Comparison of ENCODE assay signal across 9 cellular contexts in the genomic region with DNA sequence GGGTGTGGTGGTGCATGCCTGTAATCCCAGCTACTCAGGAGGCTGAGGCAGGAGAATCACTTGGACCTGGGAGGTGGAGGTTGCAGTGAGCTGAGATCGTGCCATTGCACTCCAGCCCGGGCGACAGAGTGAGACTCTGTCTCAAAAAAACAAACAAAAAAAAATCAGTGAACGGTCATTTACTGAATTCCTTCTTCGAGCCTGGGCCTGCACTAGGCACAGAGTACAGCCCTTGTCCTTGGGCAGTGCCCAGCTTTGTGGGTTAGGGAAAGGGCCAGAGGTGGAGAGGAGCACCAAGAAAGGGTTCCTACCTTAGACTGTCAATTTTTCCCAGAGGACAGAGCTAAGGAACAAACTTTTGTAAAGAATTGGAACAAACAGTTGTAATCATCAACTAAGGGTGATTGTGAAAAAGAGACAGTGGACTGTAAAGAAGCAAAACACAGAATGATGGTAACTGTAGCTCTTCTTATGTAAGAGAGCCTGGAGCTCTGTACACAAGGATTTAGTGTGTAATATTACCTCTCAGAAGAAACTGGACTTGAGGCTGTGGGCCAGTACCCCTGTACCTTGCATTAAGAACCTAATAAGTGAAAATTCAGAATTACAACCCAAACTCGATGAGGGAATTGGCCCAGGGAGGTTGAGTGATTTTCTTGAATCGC.
"Had no signal": no experiment of that assay in that cellular context is flagged by ENCODE, and none has a peak within 500 bp of the region (broad histone marks: within the 10 kb centered on the region; RNA-seq: fewer than 3 reads in every experiment).

No MANE protein-coding gene starts in this region.

- ATAC-seq: HCT116, K562 had no signal

- H3K27ac Mint-ChIP-seq: HFFc6 had no signal

- H3K27ac ChIP-seq: GM23248, HL-60 had no signal

- H2AFZ ChIP-seq: GM23248 had no signal

- DNase-seq: GM23248, GOT3, H7, HFFc6, IMR-90 had no signal

- H3K36me3 ChIP-seq: HAP-1 had no signal

- H3K4me3 ChIP-seq: GM23248, HAP-1, K562 had no signal

- H3K9me3 ChIP-seq: HAP-1 had no signal

- H3K9ac ChIP-seq: GM23248 had no signal

- FAIRE-seq: K562 had no signal

- H3K4me3 Mint-ChIP-seq: HFFc6 had no signal

- H3K9me3 Mint-ChIP-seq: HFFc6 had no signal
